Comparison of ENCODE assay signal across 30 cellular contexts in genomic region chr2:184814428-184814827, GRCh38.
DNase-seq lines count a peak whose midpoint lies in the region; ATAC-seq and TF ChIP-seq lines count a peak whose summit lies in the region.
"Had no signal": no experiment of that assay in that cellular context is flagged by ENCODE, and none has a peak within 500 bp of the region (broad histone marks: within the 10 kb centered on the region; RNA-seq: fewer than 3 reads in every experiment).

No MANE protein-coding gene starts in this region.

- no peak for TF ChIP-seq CTCF in neural cell (IDR thresholded peaks at IDR 0.05; ENCODE audit: poor library complexity, severe bottlenecking)

- H3F3A ChIP-seq in neural cell (ENCODE audit: insufficient read depth, low read length, poor library complexity, severe bottlenecking), result peaks cover 8% of the 10 kb centered on the region

- H3K4me3 ChIP-seq in neural cell (ENCODE audit: low read length), result peak overlapping the region; percentile 8
- H3K4me3 ChIP-seq: dorsolateral prefrontal cortex, GM12878, right atrium auricular region, smooth muscle cell, thyroid gland had no signal

- H3K9ac ChIP-seq in neural cell (ENCODE audit: low read length), result no peak overlapping the region
- H3K9ac ChIP-seq: parathyroid adenoma had no signal

- no peak overlapping the region for H2AFZ ChIP-seq in neural cell (ENCODE audit: low read depth, low read length)
- H2AFZ ChIP-seq: parathyroid adenoma had no signal

- H3K27me3 ChIP-seq in neural cell (ENCODE audit: insufficient read depth, low read depth, low read length), result no peaks in the 10 kb centered on the region
- H3K27me3 ChIP-seq: dorsolateral prefrontal cortex, right atrium auricular region, thyroid gland had no signal

- no peaks in the 10 kb centered on the region for H3K9me3 ChIP-seq in neural cell (ENCODE audit: low read length)
- H3K9me3 ChIP-seq: thyroid gland had no signal

- peak overlapping the region; percentile 51 for H3K27ac ChIP-seq in neural cell (ENCODE audit: low read length)
- H3K27ac ChIP-seq: dorsolateral prefrontal cortex, HL-60, parathyroid adenoma, right atrium auricular region, thyroid gland, WERI-Rb-1 had no signal

- peak overlapping the region; percentile 38 for H3K4me2 ChIP-seq in neural cell (ENCODE audit: low read length)
- H3K4me2 ChIP-seq: smooth muscle cell had no signal

- peak; percentile 73 for TF ChIP-seq EP300 in neural cell (conservative IDR thresholded peaks at IDR 0.05; ENCODE audit: poor library complexity, severe bottlenecking)

- no peak for ATAC-seq in HG02588 (IDR thresholded peaks at IDR 0.05; ENCODE audit: unreplicated experiment)
- ATAC-seq in GM21723 (IDR thresholded peaks at IDR 0.05; ENCODE audit: unreplicated experiment), result no peak
- ATAC-seq: activated T-cell treated with anti-CD3 and anti-CD28 coated beads, Interleukin-2, amount 50 U/mL, for 4 hours; GM12878; naive thymus-derived CD8-positive, alpha-beta T cell; PC-3; SK-N-SH treated with all-trans-retinoic acid at 6 μM for 48 hours; stimulated activated naive CD8-positive, alpha-beta T cell treated with anti-CD3 and anti-CD28 coated beads, Interleukin-15, amount 100 ng/mL, for 72 hours had no signal

- no peaks in the 10 kb centered on the region for H4K20me1 ChIP-seq in neural cell (ENCODE audit: insufficient read depth)

- H3K9me2 ChIP-seq in neural cell (ENCODE audit: insufficient read depth, low read length), result no peaks in the 10 kb centered on the region

- TF ChIP-seq RAD21 in neural cell (conservative IDR thresholded peaks at IDR 0.05), result peak; percentile 12

- peak; percentile 68 for DNase-seq in NCI-H1436 treated with DMSO at 0.1 percent for 48 hours (lab: John Stamatoyannopoulos, UW)
- peak; percentile 70 for DNase-seq in NCI-H2107 treated with DMSO at 0.1 percent for 48 hours (lab: John Stamatoyannopoulos, UW; ENCODE audit: unreplicated experiment)
- DNase-seq in NCI-H748 (lab: John Stamatoyannopoulos, UW; ENCODE audit: unreplicated experiment), result peak; percentile 76
- DNase-seq in amniotic stem cell (lab: John Stamatoyannopoulos, UW), result no peak
- no peak for DNase-seq in effector CD4-positive, alpha-beta T cell
- DNase-seq: activated CD4-positive, alpha-beta T cell treated with anti-CD3 and anti-CD28 coated beads, Interleukin-2, amount 10 ng/mL, durations not matched to agents 24 days and 14 days; activated gamma-delta T cell treated with Interleukin-2 at 50 U/mL for 16 hours; activated T-cell treated with anti-CD3 and anti-CD28 coated beads, Interleukin-2, amount 50 U/mL, for 4 hours; Calu3; cerebellar nuclear complex; dorsolateral prefrontal cortex; glutamatergic neuron; naive thymus-derived CD8-positive, alpha-beta T cell; NCI-H2029 treated with DMSO at 0.1 percent for 48 hours; PC-3; stimulated activated CD4-positive, alpha-beta T cell treated with anti-CD3 and anti-CD28 coated beads, Interleukin-1b, Interleukin-23, amount 100 ng/mL, for 48 hours; stimulated activated CD8-positive, alpha-beta memory T cell treated with anti-CD3 and anti-CD28 coated beads, Interleukin-4, amount 100 ng/mL, for 48 hours; stimulated activated naive CD8-positive, alpha-beta T cell treated with anti-CD3 and anti-CD28 coated beads, Interleukin-15, amount 100 ng/mL, for 72 hours; T-helper 9 cell; thyroid gland; WERI-Rb-1 had no signal

- no peaks in the 10 kb centered on the region for H3K36me3 ChIP-seq in neural cell (ENCODE audit: insufficient read depth, low read length)
- H3K36me3 ChIP-seq: right atrium auricular region, thyroid gland, WERI-Rb-1 had no signal

- no peaks in the 10 kb centered on the region for H3K79me2 ChIP-seq in neural cell (replicated peaks; ENCODE audit: insufficient read depth, low read length)
- H3K79me2 ChIP-seq: parathyroid adenoma had no signal

TF ChIP-seq in neural cell, 6 proteins besides CTCF, POLR2A, EP300 and RAD21:
- TF ChIP-seq REST (IDR thresholded peaks at IDR 0.05; ENCODE audit: borderline replicate concordance) (peak; percentile 45), EZH2 (IDR thresholded peaks at IDR 0.05; ENCODE audit: borderline replicate concordance, insufficient read depth, low read length, poor library complexity, severe bottlenecking) (no peak), POLR2AphosphoS5 (IDR thresholded peaks at IDR 0.05) (peak; percentile 71), TAF1 (IDR thresholded peaks at IDR 0.05; ENCODE audit: low read depth) (no peak), SMC3 (conservative IDR thresholded peaks at IDR 0.05; ENCODE audit: poor library complexity) (no peak), MXI1 (conservative IDR thresholded peaks at IDR 0.05; ENCODE audit: poor library complexity, severe bottlenecking) (no peak)

Comparison
In these comparisons a context has a peak if more than half of its experiments do, and no peak if none do; other contexts are left out.
1. DNase-seq: peak in NCI-H1436 treated with DMSO at 0.1 percent for 48 hours (single experiment), NCI-H2107 treated with DMSO at 0.1 percent for 48 hours (single experiment) and NCI-H748 (single experiment); none in amniotic stem cell (single experiment) and effector CD4-positive, alpha-beta T cell (single experiment).